Comparison of ENCODE assay signal across 8 cellular contexts in the genomic region with DNA sequence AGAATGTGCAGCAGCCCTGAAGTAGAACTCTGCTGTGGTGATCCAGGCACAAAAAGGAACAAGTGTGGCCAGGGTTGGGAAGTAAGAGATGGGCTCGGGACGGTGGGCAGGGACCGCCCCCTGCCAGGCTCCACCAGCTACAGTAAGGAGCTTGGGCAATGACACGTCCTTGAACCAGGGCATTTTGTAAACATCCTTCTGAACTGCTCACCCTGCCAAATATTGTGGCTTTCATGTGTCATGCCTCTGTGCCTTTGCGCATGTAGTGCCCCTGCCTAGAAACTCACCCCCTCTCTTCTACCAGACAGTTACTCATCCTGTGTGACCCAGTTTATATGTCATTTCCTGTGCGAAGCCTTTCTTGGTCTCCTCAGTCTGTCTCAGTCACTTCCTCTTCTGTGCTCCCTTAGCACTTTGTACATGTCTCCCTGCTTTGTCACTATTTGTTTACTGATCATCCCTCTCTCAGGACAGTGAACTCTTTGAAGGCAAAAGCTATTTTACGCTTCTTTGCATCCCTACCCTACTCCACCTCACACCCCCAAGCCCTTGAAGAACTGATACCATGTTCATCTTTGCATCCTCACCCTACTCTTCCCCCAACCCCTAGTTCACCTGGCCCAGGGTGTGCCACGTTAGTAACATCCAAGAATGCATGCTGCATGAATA.
DNase-seq lines count a peak whose midpoint lies in the region; ATAC-seq and TF ChIP-seq lines count a peak whose summit lies in the region.

No MANE protein-coding gene starts in this region.

- no peak overlapping the region for H2BK5ac ChIP-seq in neuronal stem cell (ENCODE audit: low read length)

- TF ChIP-seq CTCF in thyroid gland (IDR thresholded peaks at IDR 0.05): no peak

- POLR2A ChIA-PET in CD4-positive, alpha-beta memory T cell (lab: Charles Lee; ENCODE audit: partially characterized antibody): interaction anchor here (0.6 to 7.1 kb wide), 34 partner anchors 10 to 1212 kb away, joined by 3 to 114 read pairs (median 5); a partner anchor contains a TSS
- POLR2A ChIA-PET in activated CD4-positive, alpha-beta T cell treated with anti-CD3 and anti-CD28 coated beads for 36 hours (lab: Charles Lee): interaction anchor here (0.5 to 0.7 kb wide), 2 partner anchors 448 to 452 kb away, joined by 3 to 4 read pairs; a partner anchor contains a TSS

- H3K23ac ChIP-seq in neuronal stem cell (ENCODE audit: low read depth, low read length, poor library complexity): no peak overlapping the region

- H3K4me1 Mint-ChIP-seq in CD4-positive, alpha-beta memory T cell: peaks cover 27 to 38% (median 35%) of the 10 kb centered on the region in 4 donors
- H3K4me1 Mint-ChIP-seq in activated CD4-positive, alpha-beta T cell treated with anti-CD3 and anti-CD28 coated beads for 36 hours: peaks cover 84% of the 10 kb centered on the region

- H3K9me3 ChIP-seq in CD4-positive, alpha-beta memory T cell (ENCODE audit: control insufficient read depth in 1 of 2, low read length in 2 of 2): no peaks in the 10 kb centered on the region
- peaks cover 0 to 10% of the 10 kb centered on the region in 2 donors for H3K9me3 ChIP-seq in neuronal stem cell (replicated peaks in 1 of 2; ENCODE audit: control insufficient read depth in 2 of 2, insufficient read depth in 1 of 2, low read depth in 1 of 2, low read length in 2 of 2)
- no peaks in the 10 kb centered on the region for H3K9me3 ChIP-seq in thyroid gland

- H3K4me3 Mint-ChIP-seq in CD4-positive, alpha-beta memory T cell: peak overlapping the region in 7 of 8 donors; percentile 43 to 88 (median 71)
- peak overlapping the region; percentile 5 for H3K4me3 Mint-ChIP-seq in activated CD4-positive, alpha-beta T cell treated with anti-CD3 and anti-CD28 coated beads for 36 hours

- H3K4me3 ChIP-seq in CD4-positive, alpha-beta memory T cell (ENCODE audit: low read length in 2 of 2): peak overlapping the region in 1 of 2 donors; percentile 37
- H3K4me3 ChIP-seq in Jurkat, Clone E6-1 (ENCODE audit: low read length): no peak overlapping the region
- H3K4me3 ChIP-seq in neuronal stem cell (ENCODE audit: low read length in 2 of 2): no peak overlapping the region
- no peak overlapping the region for H3K4me3 ChIP-seq in thyroid gland (replicated peaks in 1 of 3)

- no peak overlapping the region for H2BK12ac ChIP-seq in neuronal stem cell (ENCODE audit: low read length)

- H4K8ac ChIP-seq in neuronal stem cell (ENCODE audit: low read depth, low read length): no peak overlapping the region

- CTCF ChIA-PET in CD4-positive, alpha-beta memory T cell (lab: Charles Lee; ENCODE audit: partially characterized antibody): interaction anchor here (0.7 to 2.4 kb wide), 11 partner anchors 10 to 1211 kb away, joined by 3 to 13 read pairs (median 5); a partner anchor contains a TSS
- CTCF ChIA-PET in activated CD4-positive, alpha-beta T cell treated with anti-CD3 and anti-CD28 coated beads for 36 hours (lab: Charles Lee): interaction anchor here (0.5 to 1.2 kb wide), 4 partner anchors 9 to 1212 kb away, joined by 3 to 6 read pairs (median 4); no protein-coding TSS in a partner anchor

- H3K18ac ChIP-seq in neuronal stem cell (ENCODE audit: low read length): no peak overlapping the region

- no peak overlapping the region for H3K14ac ChIP-seq in neuronal stem cell (ENCODE audit: low read length)

- no peak overlapping the region for H3K9ac ChIP-seq in neuronal stem cell (ENCODE audit: low read depth, low read length, poor library complexity)

- H2AK5ac ChIP-seq in neuronal stem cell (ENCODE audit: low read depth, low read length): no peak overlapping the region

- peak overlapping the region; percentile 8 for H2AFZ ChIP-seq in neuronal stem cell (ENCODE audit: low read length)

- no peak for TF ChIP-seq POLR2A in thyroid gland (IDR thresholded peaks at IDR 0.05)

- H3K4ac ChIP-seq in neuronal stem cell (ENCODE audit: low read length): no peak overlapping the region

- no peak overlapping the region for H4K91ac ChIP-seq in neuronal stem cell (ENCODE audit: low read depth, low read length, poor library complexity)

- H3K79me1 ChIP-seq in neuronal stem cell (ENCODE audit: low read depth, low read length): no peaks in the 10 kb centered on the region

- H3K36me3 Mint-ChIP-seq in CD4-positive, alpha-beta memory T cell: peaks cover 0 to 3% of the 10 kb centered on the region in 2 donors
- H3K36me3 Mint-ChIP-seq in activated CD4-positive, alpha-beta T cell treated with anti-CD3 and anti-CD28 coated beads for 36 hours (ENCODE audit: low read depth): peaks cover 16% of the 10 kb centered on the region

- no peak overlapping the region for H2BK15ac ChIP-seq in neuronal stem cell (ENCODE audit: low read length)

- WGBS in neuronal stem cell (ENCODE audit: extremely low coverage in 2 of 2, insufficient read length in 2 of 2, insufficient replicate concordance in 1 of 2), 2 donors: no CpG with 5 or more reads among the region's 8 CpGs
- WGBS in thyroid gland, 2 donors: 67 to 72% methylated on average over 8 of the region's 8 CpGs

- no peaks in the 10 kb centered on the region for H3K36me3 ChIP-seq in CD4-positive, alpha-beta memory T cell (ENCODE audit: insufficient read depth, low read length)
- no peaks in the 10 kb centered on the region for H3K36me3 ChIP-seq in neuronal stem cell (replicated peaks in 1 of 2; ENCODE audit: control insufficient read depth in 2 of 2, insufficient read depth in 2 of 2, low read length in 2 of 2)
- no peaks in the 10 kb centered on the region for H3K36me3 ChIP-seq in thyroid gland

- no peak overlapping the region for H3K4me2 ChIP-seq in neuronal stem cell (ENCODE audit: insufficient read depth, low read length, poor library complexity, severe bottlenecking)

- no peak overlapping the region for H2BK120ac ChIP-seq in neuronal stem cell (ENCODE audit: low read depth, low read length)

- DNase-seq in CD4-positive, alpha-beta memory T cell: peak; percentile 87 to 97 (median 94)
- DNase-seq in Jurkat, Clone E6-1 (ENCODE audit: low read depth, low spot score): peak; percentile 77
- peak; percentile 83 for DNase-seq in activated CD4-positive, alpha-beta T cell treated with anti-CD3 and anti-CD28 coated beads for 36 hours
- DNase-seq in dedifferentiated amniotic fluid mesenchymal stem cell (ENCODE audit: extremely low spot score) (peak; percentile 38), neuronal stem cell (ENCODE audit: low spot score) (no peak), thyroid gland (peak; percentile 9 to 10), NCI-H2171 treated with DMSO at 0.1 percent for 48 hours (lab: John Stamatoyannopoulos, UW) (no peak)

- no peaks in the 10 kb centered on the region for H3K27me3 ChIP-seq in CD4-positive, alpha-beta memory T cell (ENCODE audit: insufficient read depth, low read length)
- no peaks in the 10 kb centered on the region for H3K27me3 ChIP-seq in neuronal stem cell (ENCODE audit: control insufficient read depth in 3 of 3, insufficient read depth in 3 of 3, low read depth in 1 of 3, low read length in 3 of 3)
- H3K27me3 ChIP-seq in thyroid gland: no peaks in the 10 kb centered on the region

- peak overlapping the region; percentile 86 to 100 (median 100) for H3K27ac Mint-ChIP-seq in CD4-positive, alpha-beta memory T cell
- H3K27ac Mint-ChIP-seq in activated CD4-positive, alpha-beta T cell treated with anti-CD3 and anti-CD28 coated beads for 36 hours: peak overlapping the region; percentile 92

- H3K9me3 Mint-ChIP-seq in CD4-positive, alpha-beta memory T cell: peaks cover 0 to 7% (median under 1%) of the 10 kb centered on the region in 8 donors
- H3K9me3 Mint-ChIP-seq in activated CD4-positive, alpha-beta T cell treated with anti-CD3 and anti-CD28 coated beads for 36 hours (ENCODE audit: low read depth): peaks cover 10% of the 10 kb centered on the region

- intact Hi-C loops in CD4-positive, alpha-beta memory T cell (cut with micrococcal nuclease): loop anchor here (1.0 to 2.0 kb wide), 8 partner anchors 14 to 717 kb away; no protein-coding TSS in a partner anchor
- intact Hi-C loops in activated CD4-positive, alpha-beta T cell treated with anti-CD3 and anti-CD28 coated beads for 36 hours (cut with DNase I, micrococcal nuclease): loop anchor here (1.0 to 10.0 kb wide), 8 partner anchors 10 to 719 kb away; a partner anchor contains a TSS
- intact Hi-C loops in thyroid gland (cut with DNase I): no loop called here

- H3K27me3 Mint-ChIP-seq in CD4-positive, alpha-beta memory T cell: no peaks in the 10 kb centered on the region
- no peaks in the 10 kb centered on the region for H3K27me3 Mint-ChIP-seq in activated CD4-positive, alpha-beta T cell treated with anti-CD3 and anti-CD28 coated beads for 36 hours

- peak; percentile 99 for ATAC-seq in GM21526 (IDR thresholded peaks at IDR 0.05; ENCODE audit: low FRiP score, unreplicated experiment)
- ATAC-seq in activated CD4-positive, alpha-beta T cell treated with anti-CD3 and anti-CD28 coated beads for 36 hours: peak; percentile 95

- H3K27ac ChIP-seq in CD4-positive, alpha-beta memory T cell (ENCODE audit: low read depth, low read length): peak overlapping the region; percentile 91
- H3K27ac ChIP-seq in neuronal stem cell (replicated peaks; ENCODE audit: low read length) (no peak overlapping the region), thyroid gland (no peak overlapping the region)

- peaks cover 35% of the 10 kb centered on the region for H3K4me1 ChIP-seq in CD4-positive, alpha-beta memory T cell (ENCODE audit: insufficient read depth, low read length)
- peaks cover 2% of the 10 kb centered on the region in 2 donors for H3K4me1 ChIP-seq in neuronal stem cell (ENCODE audit: control insufficient read depth in 2 of 2, insufficient read depth in 1 of 2, low read depth in 1 of 2, low read length in 2 of 2)
- H3K4me1 ChIP-seq in thyroid gland: no peaks in the 10 kb centered on the region

Comparison
In these comparisons a context has a peak if more than half of its experiments do, and no peak if none do; other contexts are left out.
1. DNase-seq: peak in CD4-positive, alpha-beta memory T cell (5 of 5), Jurkat, Clone E6-1 (single experiment), activated CD4-positive, alpha-beta T cell treated with anti-CD3 and anti-CD28 coated beads for 36 hours (single experiment), dedifferentiated amniotic fluid mesenchymal stem cell (single experiment) and thyroid gland (2 of 2); none in neuronal stem cell (single experiment) and NCI-H2171 treated with DMSO at 0.1 percent for 48 hours (single experiment).